ENCODE assay signal across 8 cellular contexts in the genomic region with DNA sequence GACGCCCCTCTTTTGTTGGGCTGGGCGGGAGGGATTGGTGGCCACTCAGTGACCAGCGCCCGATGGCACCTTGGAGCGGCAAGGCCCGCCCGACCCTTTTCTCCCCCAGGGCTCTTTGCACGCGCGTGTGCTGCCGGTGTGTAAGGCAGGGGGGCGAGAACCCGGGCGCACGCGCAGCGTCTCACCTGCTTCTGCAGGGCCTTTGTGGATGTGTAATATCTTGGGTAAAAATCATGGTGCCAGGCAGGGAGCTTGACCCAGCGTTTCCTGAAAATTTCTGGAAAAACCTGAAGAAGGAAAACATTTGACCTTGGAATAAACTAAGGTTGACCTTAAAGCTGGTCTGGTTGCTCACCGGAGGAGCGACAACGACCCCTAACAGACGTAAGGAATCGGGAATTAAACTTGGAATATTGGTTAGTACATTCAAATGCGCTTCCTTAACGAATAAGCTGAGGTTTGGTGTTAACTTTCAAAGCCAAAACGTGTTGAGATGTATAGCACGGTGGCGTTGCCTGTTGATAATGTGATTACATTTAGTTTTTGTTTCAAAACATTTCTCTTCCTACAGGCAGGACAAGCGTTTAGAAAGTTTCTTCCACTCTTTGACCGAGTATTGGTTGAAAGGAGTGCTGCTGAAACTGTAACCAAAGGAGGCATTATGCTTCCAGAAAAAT. TPM values are rescaled to one million over a fixed set of nuclear protein-coding genes. Genes with fewer than 3 reads are reported as not detected.
DNase-seq lines count a peak whose midpoint lies in the region; ATAC-seq and TF ChIP-seq lines count a peak whose summit lies in the region.

No MANE protein-coding gene starts in this region.

- H3K4me2 ChIP-seq in parathyroid adenoma (ENCODE audit: low read length) = peak overlapping the region; percentile 60

- H3K4me3 ChIP-seq in cardiac muscle cell = peak overlapping the region; percentile 58
- peak overlapping the region; percentile 93 for H3K4me3 ChIP-seq in fibroblast of pulmonary artery (replicated peaks; ENCODE audit: low read depth, low read length)
- peak overlapping the region; percentile 63 for H3K4me3 ChIP-seq in parathyroid adenoma (ENCODE audit: low read depth, low read length)

- peak overlapping the region; percentile 84 for H2AFZ ChIP-seq in parathyroid adenoma

- H3K27me3 ChIP-seq in cardiac muscle cell = no peaks in the 10 kb centered on the region
- no peaks in the 10 kb centered on the region for H3K27me3 ChIP-seq in parathyroid adenoma (ENCODE audit: control insufficient read depth, insufficient read depth, low read length)

- H3K4me1 ChIP-seq in cardiac muscle cell (ENCODE audit: low read depth) (peaks cover 18% of the 10 kb centered on the region), parathyroid adenoma (peaks cover 9% of the 10 kb centered on the region)

- no peak for TF ChIP-seq CTCF in cardiac muscle cell (IDR thresholded peaks at IDR 0.05; ENCODE audit: low read depth, low read length)
- no peak for TF ChIP-seq CTCF in VCaP (conservative IDR thresholded peaks at IDR 0.05)
- no peak for TF ChIP-seq CTCF in fibroblast of pulmonary artery (IDR thresholded peaks at IDR 0.05; ENCODE audit: low read length, missing control alignments)
- no peak for TF ChIP-seq CTCF in parathyroid adenoma (IDR thresholded peaks at IDR 0.05)

- H3K27ac ChIP-seq in cardiac muscle cell (peak overlapping the region; percentile 96), VCaP (peak overlapping the region; percentile 95), parathyroid adenoma (peak overlapping the region; percentile 95)

- DNase-seq in cardiac muscle cell (ENCODE audit: low read depth in 1 of 2, low spot score in 1 of 2) = peak; percentile 14 to 18
- no peak for DNase-seq in Right ventricle myocardium inferior (ENCODE audit: missing footprints)
- DNase-seq in fibroblast of pulmonary artery (ENCODE audit: low read depth) = peak; percentile 20
- no peak for DNase-seq in dedifferentiated amniotic fluid mesenchymal stem cell (ENCODE audit: extremely low spot score)
- no peak for DNase-seq in HuH-7.5 (ENCODE audit: low spot score)

- ATAC-seq in Right ventricle myocardium inferior (no peak), HG03039 (IDR thresholded peaks at IDR 0.05; ENCODE audit: unreplicated experiment) (peak; percentile 8)

- intact Hi-C loops in Right ventricle myocardium inferior (cut with DNase I) = loop anchor here (1.0 kb wide), 1 partner anchor 15 kb away; no protein-coding TSS in a partner anchor

- H3K9me3 ChIP-seq in cardiac muscle cell (ENCODE audit: low read depth) (no peaks in the 10 kb centered on the region), parathyroid adenoma (ENCODE audit: control insufficient read depth, low read length) (no peaks in the 10 kb centered on the region)

- H3K36me3 ChIP-seq in cardiac muscle cell (peaks cover 30% of the 10 kb centered on the region), parathyroid adenoma (ENCODE audit: control insufficient read depth, insufficient read depth, low read length) (no peaks in the 10 kb centered on the region)

- peaks cover 25% of the 10 kb centered on the region for H3K79me2 ChIP-seq in parathyroid adenoma

- peak overlapping the region; percentile 28 for H3K9ac ChIP-seq in parathyroid adenoma

RNA-seq across cellular contexts. Expression of a gene that starts 0.5 kb away (rescaled TPM):
- 175 and 369 TPM in 2 replicates for total RNA-seq in cardiac muscle cell
- polyA plus RNA-seq in cardiac muscle cell = 481 and 620 TPM in 2 replicates
- 105 TPM for total RNA-seq in Right ventricle myocardium inferior

RNA-seq across cellular contexts. Expression of a gene that starts 1.0 kb away (rescaled TPM):
- total RNA-seq in cardiac muscle cell = 319 and 371 TPM in 2 replicates
- 484 and 551 TPM in 2 replicates for polyA plus RNA-seq in cardiac muscle cell
- total RNA-seq in Right ventricle myocardium inferior = 145 TPM

RNA-seq across cellular contexts. Expression of a gene that starts 15.2 kb away (rescaled TPM):
- total RNA-seq in cardiac muscle cell (26.4 and 33.0 TPM in 2 replicates), Right ventricle myocardium inferior (31.0 TPM)
- 96.4 and 115 TPM in 2 replicates for polyA plus RNA-seq in cardiac muscle cell

RNA-seq across cellular contexts. Expression of a gene that starts 47.3 kb away (rescaled TPM):
- total RNA-seq in cardiac muscle cell (7.3 and 18.5 TPM in 2 replicates), Right ventricle myocardium inferior (20.5 TPM)
- 24.5 and 24.9 TPM in 2 replicates for polyA plus RNA-seq in cardiac muscle cell

Comparison
In these comparisons a context has a peak if more than half of its experiments do, and no peak if none do; other contexts are left out.
1. DNase-seq: peak in cardiac muscle cell (2 of 2) and fibroblast of pulmonary artery (single experiment); none in Right ventricle myocardium inferior (single experiment), dedifferentiated amniotic fluid mesenchymal stem cell (single experiment) and HuH-7.5 (single experiment).
2. Peak in every context shown above with its lines, with median percentiles within 50 percentile points of each other: H3K27ac ChIP-seq and H3K4me3 ChIP-seq.